ENCODE assay signal across 8 cellular contexts in the genomic region with DNA sequence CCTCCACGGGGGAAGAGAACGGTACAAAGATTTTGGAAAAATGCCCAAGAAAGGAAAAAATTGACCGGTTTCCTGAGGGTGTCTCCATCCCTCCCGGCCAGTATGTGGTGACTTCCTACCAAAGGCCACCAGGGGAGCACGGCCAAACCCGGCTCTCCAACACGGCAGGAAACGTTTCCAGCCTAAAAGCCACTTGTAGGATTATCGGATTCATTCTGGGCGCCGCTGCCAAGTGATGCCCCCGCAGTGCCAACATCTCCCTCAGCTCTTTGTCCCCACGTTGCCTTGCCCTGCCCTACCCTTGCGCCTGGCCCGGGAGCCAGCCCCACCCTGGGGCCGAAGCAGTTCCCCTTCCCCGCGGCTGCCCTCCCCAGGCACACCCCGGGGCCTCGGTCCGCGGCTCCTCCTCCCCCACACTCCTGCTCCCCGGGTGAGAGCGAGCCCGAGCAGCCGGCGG. TPM values are rescaled to one million over a fixed set of nuclear protein-coding genes. Genes with fewer than 3 reads are reported as not detected.
DNase-seq lines count a peak whose midpoint lies in the region; ATAC-seq and TF ChIP-seq lines count a peak whose summit lies in the region.

No MANE protein-coding gene starts in this region.

- TF ChIP-seq RAD21 in Ishikawa (IDR thresholded peaks at IDR 0.05; ENCODE audit: low read depth), result peak; percentile 12; the same call in 1 of the 2 replicates

- no peaks in the 10 kb centered on the region for H3K9me3 ChIP-seq in breast epithelium

- peak; percentile 67 to 81 (median 74) for TF ChIP-seq CTCF in breast epithelium (IDR thresholded peaks at IDR 0.05)

- peaks cover 3 to 4% of the 10 kb centered on the region in 2 donors for H3K4me1 ChIP-seq in breast epithelium

- DNase-seq in NCI-H1436 (lab: John Stamatoyannopoulos, UW), result peak; percentile 34
- no peak for DNase-seq in NCI-H1436 treated with DMSO at 0.1 percent for 48 hours (lab: John Stamatoyannopoulos, UW)
- DNase-seq in T-helper 1 cell, result peak in 3 of 5 donors; percentile 15 to 50 (median 21)
- DNase-seq in breast epithelium (ENCODE audit: low spot score in 2 of 2), result peak; percentile 70 to 71
- DNase-seq in iPS-NIHi11 (ENCODE audit: low spot score), result peak; percentile 74

- no peaks in the 10 kb centered on the region for H3K36me3 ChIP-seq in breast epithelium

- no peaks in the 10 kb centered on the region for H3K27me3 ChIP-seq in breast epithelium

- peak; percentile 19 for ATAC-seq in GM21786 (IDR thresholded peaks at IDR 0.05; ENCODE audit: unreplicated experiment)

- TF ChIP-seq POLR2A in breast epithelium (IDR thresholded peaks at IDR 0.05), result no peak

- intact Hi-C loops in breast epithelium (cut with DNase I; ENCODE audit: low total_unique reads), result no loop called here

- H3K27ac ChIP-seq in breast epithelium, result peak overlapping the region; percentile 97 to 99
- peak overlapping the region; percentile 82 to 99 (median 96) for H3K27ac ChIP-seq in skin epidermis

- TF ChIP-seq EP300 in Ishikawa (IDR thresholded peaks at IDR 0.05; ENCODE audit: borderline replicate concordance), result no peak

- peak overlapping the region; percentile 98 to 100 (median 100) for H3K4me3 ChIP-seq in breast epithelium
- H3K4me3 ChIP-seq in skin epidermis, result peak overlapping the region; percentile 67 to 100 (median 93)

TF ChIP-seq in Ishikawa, 13 proteins besides CTCF, POLR2A, EP300 and RAD21:
- TF ChIP-seq FOXM1 (IDR thresholded peaks at IDR 0.05; ENCODE audit: borderline replicate concordance, low read depth) (no peak), YY1 (IDR thresholded peaks at IDR 0.05; ENCODE audit: low read depth) (no peak), USF1 (IDR thresholded peaks at IDR 0.05) (no peak), REST (IDR thresholded peaks at IDR 0.05; ENCODE audit: low read depth) (no peak), TAF1 (IDR thresholded peaks at IDR 0.05; ENCODE audit: low read depth) (no peak), EGR1 (IDR thresholded peaks at IDR 0.05) (no peak), NFIC (IDR thresholded peaks at IDR 0.05) (no peak; the same call in 1 of the 2 replicates), CREB1 (IDR thresholded peaks at IDR 0.05; ENCODE audit: low read depth) (no peak), TCF12 (IDR thresholded peaks at IDR 0.05; ENCODE audit: low read depth) (no peak), TEAD4 (IDR thresholded peaks at IDR 0.05) (no peak), ZBTB7A (IDR thresholded peaks at IDR 0.05; ENCODE audit: low read depth) (no peak), CEBPB (IDR thresholded peaks at IDR 0.05) (no peak), MAX (IDR thresholded peaks at IDR 0.05) (no peak)

RNA-seq across cellular contexts. Expression of gene CRK, which starts 0.7 kb away (rescaled TPM):
- 10 to 100 TPM; 73.7 to 84.5 (median 76.8) TPM for total RNA-seq in breast epithelium

RNA-seq across cellular contexts. Expression of gene MYO1C, which starts 37.2 kb away (rescaled TPM):
- 100 to 1,000 TPM in 2 of 3 donors, 10 to 100 TPM in 1; 99.5 to 235 (median 137) TPM for total RNA-seq in breast epithelium

RNA-seq across cellular contexts. Expression of gene YWHAE, which starts 55.3 kb away (rescaled TPM):
- 100 to 1,000 TPM; 481 to 610 (median 518) TPM for total RNA-seq in breast epithelium
